Comparison of ENCODE assay signal across 12 cellular contexts in genomic region chr6:80541186-80541585, GRCh38.
A peak's percentile ranks its signal among the peaks of the same experiment; 100 is the strongest.
DNase-seq lines count a peak whose midpoint lies in the region; ATAC-seq, FAIRE-seq and TF ChIP-seq lines count a peak whose summit lies in the region.
"Had no signal": no experiment of that assay in that cellular context is flagged by ENCODE, and none has a peak within 500 bp of the region (broad histone marks: within the 10 kb centered on the region; RNA-seq: fewer than 3 reads in every experiment).

No MANE protein-coding gene starts in this region.

- no peaks in the 10 kb centered on the region for H3K36me3 Mint-ChIP-seq in activated naive CD8-positive, alpha-beta T cell treated with anti-CD3 and anti-CD28 coated beads, Interleukin-2, amount 10 ng/mL, durations not matched to agents 7 days and 5 days
- H3K36me3 Mint-ChIP-seq in activated naive CD8-positive, alpha-beta T cell treated with anti-CD3 and anti-CD28 coated beads for 36 hours = no peaks in the 10 kb centered on the region
- H3K36me3 Mint-ChIP-seq in activated T-helper 2 cell treated with anti-CD3 and anti-CD28 coated beads, Interferon-gamma antibody, Interleukin-2, Interleukin-4, amounts not matched to agents 10 μg/mL and 5 μg/mL and 100 μg/mL, durations not matched to agents 14 hours and 24 hours and 36 hours (ENCODE audit: low read depth) = no peaks in the 10 kb centered on the region

- H3K27ac Mint-ChIP-seq in activated naive CD8-positive, alpha-beta T cell treated with anti-CD3 and anti-CD28 coated beads, Interleukin-2, amount 10 ng/mL, durations not matched to agents 7 days and 5 days = no peak overlapping the region
- no peak overlapping the region for H3K27ac Mint-ChIP-seq in activated naive CD8-positive, alpha-beta T cell treated with anti-CD3 and anti-CD28 coated beads for 36 hours
- H3K27ac Mint-ChIP-seq in activated T-helper 2 cell treated with anti-CD3 and anti-CD28 coated beads, Interferon-gamma antibody, Interleukin-2, Interleukin-4, amounts not matched to agents 10 μg/mL and 5 μg/mL and 100 μg/mL, durations not matched to agents 14 hours and 24 hours and 36 hours = no peak overlapping the region
- H3K27ac Mint-ChIP-seq: B cell had no signal

- H3K4me3 ChIP-seq in bronchial epithelial cell (ENCODE audit: low read depth, low read length) = no peak overlapping the region

- peak; percentile 42 for ATAC-seq in activated naive CD8-positive, alpha-beta T cell treated with anti-CD3 and anti-CD28 coated beads, Interleukin-2, amount 10 ng/mL, durations not matched to agents 7 days and 5 days (ENCODE audit: low read depth)
- ATAC-seq: Panc1 had no signal

- H3K36me3 ChIP-seq in bronchial epithelial cell (ENCODE audit: control insufficient read depth, insufficient read depth, low read length) = no peaks in the 10 kb centered on the region

- no peak for TF ChIP-seq CTCF in bronchial epithelial cell (IDR thresholded peaks at IDR 0.05; ENCODE audit: insufficient read depth, low read length, severe bottlenecking)

- H3K27me3 Mint-ChIP-seq in activated naive CD8-positive, alpha-beta T cell treated with anti-CD3 and anti-CD28 coated beads, Interleukin-2, amount 10 ng/mL, durations not matched to agents 7 days and 5 days = peaks cover 3% of the 10 kb centered on the region
- H3K27me3 Mint-ChIP-seq in activated naive CD8-positive, alpha-beta T cell treated with anti-CD3 and anti-CD28 coated beads for 36 hours = peaks cover 17% of the 10 kb centered on the region
- H3K27me3 Mint-ChIP-seq in activated T-helper 2 cell treated with anti-CD3 and anti-CD28 coated beads, Interferon-gamma antibody, Interleukin-2, Interleukin-4, amounts not matched to agents 10 μg/mL and 5 μg/mL and 100 μg/mL, durations not matched to agents 14 hours and 24 hours and 36 hours (ENCODE audit: low read depth) = no peaks in the 10 kb centered on the region
- H3K27me3 Mint-ChIP-seq: B cell had no signal

- H3K27me3 ChIP-seq in bronchial epithelial cell (ENCODE audit: control insufficient read depth, insufficient read depth, low read length) = no peaks in the 10 kb centered on the region

- H3K9me3 Mint-ChIP-seq in activated naive CD8-positive, alpha-beta T cell treated with anti-CD3 and anti-CD28 coated beads, Interleukin-2, amount 10 ng/mL, durations not matched to agents 7 days and 5 days = peaks cover 4% of the 10 kb centered on the region
- H3K9me3 Mint-ChIP-seq in activated naive CD8-positive, alpha-beta T cell treated with anti-CD3 and anti-CD28 coated beads for 36 hours = no peaks in the 10 kb centered on the region
- no peaks in the 10 kb centered on the region for H3K9me3 Mint-ChIP-seq in activated T-helper 2 cell treated with anti-CD3 and anti-CD28 coated beads, Interferon-gamma antibody, Interleukin-2, Interleukin-4, amounts not matched to agents 10 μg/mL and 5 μg/mL and 100 μg/mL, durations not matched to agents 14 hours and 24 hours and 36 hours

- FAIRE-seq in HTR-8/SVneo (lab: Jason Lieb, UNC) (peak; percentile 44), bronchial epithelial cell (lab: Jason Lieb, UNC) (peak; percentile 93), urothelium cell line (lab: Jason Lieb, UNC) (no peak)
- FAIRE-seq: kidney had no signal

- H3K4me1 Mint-ChIP-seq in activated naive CD8-positive, alpha-beta T cell treated with anti-CD3 and anti-CD28 coated beads, Interleukin-2, amount 10 ng/mL, durations not matched to agents 7 days and 5 days = no peaks in the 10 kb centered on the region
- H3K4me1 Mint-ChIP-seq in activated naive CD8-positive, alpha-beta T cell treated with anti-CD3 and anti-CD28 coated beads for 36 hours = no peaks in the 10 kb centered on the region
- H3K4me1 Mint-ChIP-seq in activated T-helper 2 cell treated with anti-CD3 and anti-CD28 coated beads, Interferon-gamma antibody, Interleukin-2, Interleukin-4, amounts not matched to agents 10 μg/mL and 5 μg/mL and 100 μg/mL, durations not matched to agents 14 hours and 24 hours and 36 hours (ENCODE audit: low read depth) = peaks cover 20% of the 10 kb centered on the region
- H3K4me1 Mint-ChIP-seq: B cell had no signal

- POLR2A ChIA-PET in activated naive CD8-positive, alpha-beta T cell treated with anti-CD3 and anti-CD28 coated beads, Interleukin-2, amount 10 ng/mL, durations not matched to agents 7 days and 5 days (lab: Charles Lee) = no interaction called here

- intact Hi-C loops in activated T-helper 2 cell treated with anti-CD3 and anti-CD28 coated beads, Interferon-gamma antibody, Interleukin-2, Interleukin-4, amounts not matched to agents 10 μg/mL and 5 μg/mL and 100 μg/mL, durations not matched to agents 14 hours and 24 hours and 36 hours (cut with micrococcal nuclease) = no loop called here
- intact Hi-C loops in posterior cingulate gyrus (cut with DNase I) = no loop called here

- DNase-seq in activated naive CD8-positive, alpha-beta T cell treated with anti-CD3 and anti-CD28 coated beads, Interleukin-2, amount 10 ng/mL, durations not matched to agents 7 days and 5 days = no peak
- DNase-seq in activated naive CD8-positive, alpha-beta T cell treated with anti-CD3 and anti-CD28 coated beads for 36 hours = no peak
- DNase-seq in HTR-8/SVneo (ENCODE audit: insufficient read length, low spot score) (peak; percentile 23), bronchial epithelial cell (ENCODE audit: low read depth) (peak; percentile 95), urothelium cell line (ENCODE audit: low spot score) (peak; percentile 77), HuH-7 (ENCODE audit: low spot score) (no peak), posterior cingulate gyrus (no peak)
- DNase-seq in activated T-helper 2 cell treated with anti-CD3 and anti-CD28 coated beads, Interferon-gamma antibody, Interleukin-2, Interleukin-4, amounts not matched to agents 10 μg/mL and 5 μg/mL and 100 μg/mL, durations not matched to agents 14 hours and 24 hours and 36 hours (ENCODE audit: low spot score) = no peak
- DNase-seq: kidney, NCI-H1092 treated with DMSO at 0.1 percent for 48 hours had no signal

- no peak overlapping the region for H3K4me3 Mint-ChIP-seq in activated naive CD8-positive, alpha-beta T cell treated with anti-CD3 and anti-CD28 coated beads, Interleukin-2, amount 10 ng/mL, durations not matched to agents 7 days and 5 days
- no peak overlapping the region for H3K4me3 Mint-ChIP-seq in activated naive CD8-positive, alpha-beta T cell treated with anti-CD3 and anti-CD28 coated beads for 36 hours
- H3K4me3 Mint-ChIP-seq in activated T-helper 2 cell treated with anti-CD3 and anti-CD28 coated beads, Interferon-gamma antibody, Interleukin-2, Interleukin-4, amounts not matched to agents 10 μg/mL and 5 μg/mL and 100 μg/mL, durations not matched to agents 14 hours and 24 hours and 36 hours (ENCODE audit: low read depth) = no peak overlapping the region
- H3K4me3 Mint-ChIP-seq: B cell had no signal

Comparison
In these comparisons a context has a peak if more than half of its experiments do, and no peak if none do; other contexts are left out.
1. DNase-seq: peak in HTR-8/SVneo (single experiment), bronchial epithelial cell (single experiment) and urothelium cell line (single experiment); none in activated naive CD8-positive, alpha-beta T cell treated with anti-CD3 and anti-CD28 coated beads, Interleukin-2, amount 10 ng/mL, durations not matched to agents 7 days and 5 days (single experiment), activated naive CD8-positive, alpha-beta T cell treated with anti-CD3 and anti-CD28 coated beads for 36 hours (single experiment), HuH-7 (single experiment), activated T-helper 2 cell treated with anti-CD3 and anti-CD28 coated beads, Interferon-gamma antibody, Interleukin-2, Interleukin-4, amounts not matched to agents 10 μg/mL and 5 μg/mL and 100 μg/mL, durations not matched to agents 14 hours and 24 hours and 36 hours (single experiment) and posterior cingulate gyrus (0 of 10).